ENCODE assay signal across 1 cellular context in genomic region chr6:130962951-130963350, GRCh38.
TF ChIP-seq lines count a peak whose summit lies in the region.

No MANE protein-coding gene starts in this region.

TF ChIP-seq in IMR-90, 13 proteins besides CTCF, POLR2A, EP300 and RAD21 (continued from another document):
- TF ChIP-seq ELK1 (IDR thresholded peaks at IDR 0.05; ENCODE audit: borderline replicate concordance, low read depth, low read length) (no peak), MXI1 (IDR thresholded peaks at IDR 0.05; ENCODE audit: borderline replicate concordance, low read depth, low read length) (no peak), MAZ (IDR thresholded peaks at IDR 0.05; ENCODE audit: borderline replicate concordance, low read depth, low read length) (no peak), CEBPB (IDR thresholded peaks at IDR 0.05; ENCODE audit: low read depth, low read length) (no peak), RFX5 (IDR thresholded peaks at IDR 0.05; ENCODE audit: low read depth, low read length) (no peak), SMC3 (IDR thresholded peaks at IDR 0.05; ENCODE audit: low read depth, low read length) (no peak)
